22 cellular contexts compared by ENCODE assay signal in the genomic region with DNA sequence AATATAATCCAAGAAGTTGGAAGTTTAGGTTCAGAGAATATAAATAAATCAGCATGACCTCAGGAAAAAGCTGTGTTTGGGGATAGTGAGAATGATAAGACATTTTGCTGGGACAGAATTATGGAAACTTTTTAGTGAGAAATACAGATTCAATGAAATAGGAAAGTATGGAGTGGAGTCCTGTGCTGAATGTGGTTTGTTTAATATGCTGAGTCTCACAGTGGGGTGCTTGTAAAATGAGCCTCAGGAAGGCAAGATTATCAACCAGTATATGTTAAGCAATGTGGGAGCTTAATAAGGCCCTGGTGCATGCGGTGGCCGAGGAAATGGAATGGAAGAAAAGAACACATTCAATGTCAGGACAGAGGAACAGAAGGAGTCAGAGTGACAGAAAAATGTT.
"Had no signal": no experiment of that assay in that cellular context is flagged by ENCODE, and none has a peak within 500 bp of the region (broad histone marks: within the 10 kb centered on the region; RNA-seq: fewer than 3 reads in every experiment).

No MANE protein-coding gene starts in this region.

- DNase-seq: activated CD4-positive, alpha-beta T cell treated with anti-CD3 and anti-CD28 coated beads for 48 hours; activated CD4-positive, alpha-beta T cell treated with anti-CD3 and anti-CD28 coated beads, Interleukin-2, amount 50 U/mL, for 4 hours; activated CD4-positive, CD25-positive, alpha-beta regulatory T cell treated with anti-CD3 and anti-CD28 coated beads, Interleukin-2, amount 50 U/mL, for 72 hours; activated CD8-positive, alpha-beta memory T cell treated with anti-CD3 and anti-CD28 coated beads, Interleukin-2, amount 50 U/mL, for 48 hours; activated CD8-positive, alpha-beta T cell treated with anti-CD3 and anti-CD28 coated beads, Interleukin-2, amount 10 ng/mL, durations not matched to agents 7 days and 5 days; activated effector memory CD4-positive, alpha-beta T cell treated with Interleukin-2 at 50 U/mL for 16 hours; activated naive CD4-positive, alpha-beta T cell; activated T-cell treated with anti-CD3 and anti-CD28 coated beads, Interleukin-2, amount 50 U/mL, for 24 hours; aorta; Kasumi-1; NCI-H1105 treated with DMSO at 0.1 percent for 48 hours; NCI-H1436 treated with DMSO at 0.1 percent for 48 hours; NCI-H1930; NCI-H2107; NCI-H2171 treated with DMSO at 0.1 percent for 48 hours; NCI-H226; NCI-H526 treated with DMSO at 0.1 percent for 48 hours; NK-92 treated with Interleukin-12 subunit alpha and Interleukin-12 subunit beta, amount 100 ng/mL, for 24 hours; OCI-M1; Peyer's patch; Right ventricle myocardium superior; SJCRH30 had no signal

- H3K4me3 ChIP-seq: Peyer's patch, SJCRH30 had no signal
